Comparison of ENCODE assay signal across 1 cellular context in the genomic region with DNA sequence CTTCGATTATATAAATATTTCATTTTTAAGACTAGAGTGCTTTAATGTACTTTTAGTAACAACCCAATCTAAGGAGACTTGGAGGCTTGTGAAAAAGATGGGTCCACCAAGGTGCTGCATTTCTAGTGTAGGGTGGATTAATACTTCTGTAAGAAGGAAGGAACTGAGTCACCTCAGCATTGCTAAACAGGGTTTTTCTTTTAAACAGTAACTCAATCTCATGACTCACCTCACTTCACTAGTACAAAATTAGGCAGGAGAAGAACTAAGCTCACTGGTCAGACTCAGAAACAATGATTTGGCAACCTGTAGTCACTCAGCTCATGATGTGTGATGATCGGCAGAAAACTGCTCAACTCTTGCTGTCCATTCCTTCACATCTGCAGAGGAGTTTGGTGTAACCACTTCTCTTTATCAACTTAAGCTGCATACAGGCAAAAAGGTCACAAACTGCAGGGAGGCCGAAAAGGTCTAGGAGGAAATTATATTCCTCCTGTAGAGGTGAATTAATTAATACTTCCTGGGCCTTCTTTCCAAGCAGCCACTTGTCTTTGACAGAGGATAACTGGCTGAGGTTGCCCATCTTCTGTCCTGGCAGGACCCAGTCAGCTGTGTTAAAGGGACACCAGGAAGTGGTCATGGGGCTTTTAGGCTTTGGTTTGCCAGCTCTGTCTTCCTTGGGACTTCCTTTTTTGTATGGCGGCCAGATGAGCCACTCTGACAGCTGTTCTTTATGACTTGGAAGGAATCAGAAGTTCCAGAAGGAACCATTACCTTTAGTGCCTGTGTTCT.
TF ChIP-seq lines count a peak whose summit lies in the region.

No MANE protein-coding gene starts in this region.

TF ChIP-seq in SK-N-SH, 30 proteins besides CTCF, POLR2A, EP300 and RAD21 (continued from another document):
- TF ChIP-seq, protein P1, sequence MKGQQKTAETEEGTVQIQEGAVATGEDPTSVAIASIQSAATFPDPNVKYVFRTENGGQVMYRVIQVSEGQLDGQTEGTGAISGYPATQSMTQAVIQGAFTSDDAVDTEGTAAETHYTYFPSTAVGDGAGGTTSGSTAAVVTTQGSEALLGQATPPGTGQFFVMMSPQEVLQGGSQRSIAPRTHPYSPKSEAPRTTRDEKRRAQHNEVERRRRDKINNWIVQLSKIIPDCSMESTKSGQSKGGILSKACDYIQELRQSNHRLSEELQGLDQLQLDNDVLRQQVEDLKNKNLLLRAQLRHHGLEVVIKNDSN (IDR thresholded peaks at IDR 0.05; ENCODE audit: borderline replicate concordance, low read depth): no peak
- TF ChIP-seq MAX (IDR thresholded peaks at IDR 0.05; ENCODE audit: low read depth) (no peak), RXRA (IDR thresholded peaks at IDR 0.05; ENCODE audit: borderline replicate concordance, low read depth) (no peak), FOXM1 (IDR thresholded peaks at IDR 0.05; ENCODE audit: low read depth) (no peak)
- TF ChIP-seq, protein P2, sequence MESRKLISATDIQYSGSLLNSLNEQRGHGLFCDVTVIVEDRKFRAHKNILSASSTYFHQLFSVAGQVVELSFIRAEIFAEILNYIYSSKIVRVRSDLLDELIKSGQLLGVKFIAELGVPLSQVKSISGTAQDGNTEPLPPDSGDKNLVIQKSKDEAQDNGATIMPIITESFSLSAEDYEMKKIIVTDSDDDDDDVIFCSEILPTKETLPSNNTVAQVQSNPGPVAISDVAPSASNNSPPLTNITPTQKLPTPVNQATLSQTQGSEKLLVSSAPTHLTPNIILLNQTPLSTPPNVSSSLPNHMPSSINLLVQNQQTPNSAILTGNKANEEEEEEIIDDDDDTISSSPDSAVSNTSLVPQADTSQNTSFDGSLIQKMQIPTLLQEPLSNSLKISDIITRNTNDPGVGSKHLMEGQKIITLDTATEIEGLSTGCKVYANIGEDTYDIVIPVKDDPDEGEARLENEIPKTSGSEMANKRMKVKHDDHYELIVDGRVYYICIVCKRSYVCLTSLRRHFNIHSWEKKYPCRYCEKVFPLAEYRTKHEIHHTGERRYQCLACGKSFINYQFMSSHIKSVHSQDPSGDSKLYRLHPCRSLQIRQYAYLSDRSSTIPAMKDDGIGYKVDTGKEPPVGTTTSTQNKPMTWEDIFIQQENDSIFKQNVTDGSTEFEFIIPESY (IDR thresholded peaks at IDR 0.05; ENCODE audit: borderline replicate concordance, low read depth): no peak
- TF ChIP-seq, protein P3, sequence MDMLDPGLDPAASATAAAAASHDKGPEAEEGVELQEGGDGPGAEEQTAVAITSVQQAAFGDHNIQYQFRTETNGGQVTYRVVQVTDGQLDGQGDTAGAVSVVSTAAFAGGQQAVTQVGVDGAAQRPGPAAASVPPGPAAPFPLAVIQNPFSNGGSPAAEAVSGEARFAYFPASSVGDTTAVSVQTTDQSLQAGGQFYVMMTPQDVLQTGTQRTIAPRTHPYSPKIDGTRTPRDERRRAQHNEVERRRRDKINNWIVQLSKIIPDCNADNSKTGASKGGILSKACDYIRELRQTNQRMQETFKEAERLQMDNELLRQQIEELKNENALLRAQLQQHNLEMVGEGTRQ (IDR thresholded peaks at IDR 0.05; ENCODE audit: borderline replicate concordance, low read depth, low read length): no peak
TF ChIP-seq in SK-N-SH: peak in this region for 0.
